8 cellular contexts compared by ENCODE assay signal in genomic region chr19:4909897-4910593, GRCh38. TPM values are rescaled to one million over a fixed set of nuclear protein-coding genes. Genes with fewer than 3 reads are reported as not detected.
A peak's percentile ranks its signal among the peaks of the same experiment; 100 is the strongest.
DNase-seq lines count a peak whose midpoint lies in the region; ATAC-seq and TF ChIP-seq lines count a peak whose summit lies in the region.

No MANE protein-coding gene starts in this region.

- TF ChIP-seq EP300 in upper lobe of left lung (IDR thresholded peaks at IDR 0.05): no peak

- peak; percentile 98 for DNase-seq in GM10248 (ENCODE audit: extremely low spot score)
- peak; percentile 81 to 97 for DNase-seq in NCI-H187 (lab: John Stamatoyannopoulos, UW)
- peak; percentile 91 for DNase-seq in amniotic stem cell (lab: John Stamatoyannopoulos, UW)
- peak; percentile 97 for DNase-seq in left ventricle myocardium superior
- peak; percentile 80 for DNase-seq in progenitor cell of endocrine pancreas (ENCODE audit: low spot score, unreplicated experiment)
- peak; percentile 95 to 99 for DNase-seq in upper lobe of left lung

- CTCF ChIA-PET in GM10248 (lab: Yijun Ruan, JAX): interaction anchor here (1.3 to 9.6 kb wide), 6 partner anchors 17 to 412 kb away, joined by 3 to 172 read pairs (median 12); partner anchors contain the start of gene PLIN3

- H3K36me3 Mint-ChIP-seq in T-helper 1 cell treated with Interleukin-12 subunit alpha and Interleukin-12 subunit beta and Interleukin-4 antibody, amounts not matched to agents 30 μg/mL and 1 μg/mL, for 36 hours (ENCODE audit: low read depth): peaks cover 26% of the 10 kb centered on the region
- H3K36me3 Mint-ChIP-seq in progenitor cell of endocrine pancreas (ENCODE audit: insufficient read depth): peaks cover 2% of the 10 kb centered on the region

- H3K27ac ChIP-seq in upper lobe of left lung: peak overlapping the region in 2 of 4 donors; percentile 19 to 63

- ATAC-seq in HG02852 (IDR thresholded peaks at IDR 0.05; ENCODE audit: unreplicated experiment): peak; percentile 83
- peak; percentile 97 for ATAC-seq in left ventricle myocardium superior
- peak; percentile 86 to 94 for ATAC-seq in upper lobe of left lung (ENCODE audit: low FRiP score in 2 of 2)

- WGBS in upper lobe of left lung, 2 donors: 0 to 2% methylated on average over 24 to 30 of the region's 85 CpGs

- peak overlapping the region; percentile 55 to 97 (median 71) for H3K4me3 ChIP-seq in upper lobe of left lung

- H3K4me3 Mint-ChIP-seq in T-helper 1 cell treated with Interleukin-12 subunit alpha and Interleukin-12 subunit beta and Interleukin-4 antibody, amounts not matched to agents 30 μg/mL and 1 μg/mL, for 36 hours: peak overlapping the region; percentile 90
- peak overlapping the region; percentile 80 for H3K4me3 Mint-ChIP-seq in progenitor cell of endocrine pancreas (ENCODE audit: low read depth)

- no peaks in the 10 kb centered on the region for H3K36me3 ChIP-seq in upper lobe of left lung

- intact Hi-C loops in left ventricle myocardium superior (cut with micrococcal nuclease): no loop called here

- H3K4me1 ChIP-seq in upper lobe of left lung: peaks cover 21 to 40% (median 27%) of the 10 kb centered on the region in 4 donors

- POLR2A ChIA-PET in GM10248 (lab: Yijun Ruan, JAX): no interaction called here

- no peaks in the 10 kb centered on the region for H3K9me3 ChIP-seq in upper lobe of left lung

- H3K27me3 Mint-ChIP-seq in T-helper 1 cell treated with Interleukin-12 subunit alpha and Interleukin-12 subunit beta and Interleukin-4 antibody, amounts not matched to agents 30 μg/mL and 1 μg/mL, for 36 hours (ENCODE audit: low read depth): no peaks in the 10 kb centered on the region
- no peaks in the 10 kb centered on the region for H3K27me3 Mint-ChIP-seq in progenitor cell of endocrine pancreas

- TF ChIP-seq CTCF in GM10248 (IDR thresholded peaks at IDR 0.05; ENCODE audit: control extremely low read depth, extremely low read depth, low read depth, missing control alignments): no peak
- no peak for TF ChIP-seq CTCF in progenitor cell of endocrine pancreas (IDR thresholded peaks at IDR 0.05; ENCODE audit: unreplicated experiment)
- no peak for TF ChIP-seq CTCF in upper lobe of left lung (IDR thresholded peaks at IDR 0.05)

- peak overlapping the region; percentile 83 for H3K27ac Mint-ChIP-seq in T-helper 1 cell treated with Interleukin-12 subunit alpha and Interleukin-12 subunit beta and Interleukin-4 antibody, amounts not matched to agents 30 μg/mL and 1 μg/mL, for 36 hours
- no peak overlapping the region for H3K27ac Mint-ChIP-seq in progenitor cell of endocrine pancreas

- H3K27me3 ChIP-seq in upper lobe of left lung: peaks cover 0 to 7% (median 2%) of the 10 kb centered on the region in 4 donors

- H3K4me1 Mint-ChIP-seq in T-helper 1 cell treated with Interleukin-12 subunit alpha and Interleukin-12 subunit beta and Interleukin-4 antibody, amounts not matched to agents 30 μg/mL and 1 μg/mL, for 36 hours (ENCODE audit: low read depth): peaks cover 31% of the 10 kb centered on the region
- peaks cover 21% of the 10 kb centered on the region for H3K4me1 Mint-ChIP-seq in progenitor cell of endocrine pancreas (ENCODE audit: low read depth)

- TF ChIP-seq POLR2A in upper lobe of left lung (IDR thresholded peaks at IDR 0.05): no peak

- no peaks in the 10 kb centered on the region for H3K9me3 Mint-ChIP-seq in T-helper 1 cell treated with Interleukin-12 subunit alpha and Interleukin-12 subunit beta and Interleukin-4 antibody, amounts not matched to agents 30 μg/mL and 1 μg/mL, for 36 hours
- no peaks in the 10 kb centered on the region for H3K9me3 Mint-ChIP-seq in progenitor cell of endocrine pancreas (ENCODE audit: low read depth)

RNA-seq across cellular contexts. Expression of gene UHRF1, which starts 0.7 kb away (rescaled TPM):
- total RNA-seq in left ventricle myocardium superior (1.5 TPM), progenitor cell of endocrine pancreas (60.2 and 63.5 TPM in 2 replicates), upper lobe of left lung (1 to 10 TPM; 1.0 to 5.1 (median 2.3) TPM)

RNA-seq across cellular contexts. Expression of gene ARRDC5, which starts 7.3 kb away (rescaled TPM):
- total RNA-seq in left ventricle myocardium superior (not detected), progenitor cell of endocrine pancreas (not detected in 2 replicates), upper lobe of left lung (1 to 10 TPM in 2 of 6 donors, under 1 TPM in 3, not detected in 1; 0.34 to 6.8 (median 0.83) TPM)

RNA-seq across cellular contexts. Expression of gene PLIN3, which starts 42.6 kb away (rescaled TPM):
- 25.8 TPM for total RNA-seq in left ventricle myocardium superior
- 40.0 and 43.6 TPM in 2 replicates for total RNA-seq in progenitor cell of endocrine pancreas
- total RNA-seq in upper lobe of left lung: 10 to 100 TPM; 29.3 to 55.1 (median 38.4) TPM

RNA-seq across cellular contexts. Expression of gene KDM4B, which starts 58.9 kb away (rescaled TPM):
- 36.4 TPM for total RNA-seq in left ventricle myocardium superior
- total RNA-seq in progenitor cell of endocrine pancreas: 59.6 TPM in 2 replicates
- total RNA-seq in upper lobe of left lung: 100 to 1,000 TPM in 1 of 6 donors, 10 to 100 TPM in 5; 28.1 to 112 (median 38.2) TPM

Comparison
In these comparisons a context has a peak if more than half of its experiments do, and no peak if none do; other contexts are left out.
1. RNA of gene UHRF1, which starts 0.7 kb away (total RNA-seq): 60.2 to 63.5 TPM in progenitor cell of endocrine pancreas; 1.0 to 5.1 TPM in upper lobe of left lung and 1.5 TPM in left ventricle myocardium superior (single experiment); every median in the first group is over 10 times any median in the second.
2. Peak in every context shown above with its lines, with median percentiles within 50 percentile points of each other: DNase-seq and ATAC-seq.